ENCODE assay signal across 1 cellular context in genomic region chr16:50247906-50248608, GRCh38.
TF ChIP-seq lines count a peak whose summit lies in the region.

No MANE protein-coding gene starts in this region.

TF ChIP-seq in WTC11, 78 proteins besides CTCF, POLR2A, EP300 and RAD21 (continued from another document):
- no peak for TF ChIP-seq ATF6 (CRISPR knock-in tag; IDR thresholded peaks at IDR 0.05)
